Comparison of ENCODE assay signal across 12 cellular contexts in genomic region chr12:53326460-53327185, GRCh38. TPM values are rescaled to one million over a fixed set of nuclear protein-coding genes. Genes with fewer than 3 reads are reported as not detected.
DNase-seq lines count a peak whose midpoint lies in the region; ATAC-seq lines count a peak whose summit lies in the region.
"Had no signal": no experiment of that assay in that cellular context is flagged by ENCODE, and none has a peak within 500 bp of the region (broad histone marks: within the 10 kb centered on the region; RNA-seq: fewer than 3 reads in every experiment).

No MANE protein-coding gene starts in this region.

- peak overlapping the region; percentile 71 for H3K27ac Mint-ChIP-seq in activated CD4-positive, alpha-beta T cell treated with anti-CD3 and anti-CD28 coated beads, Interleukin-2, amount 10 ng/mL, durations not matched to agents 24 days and 14 days
- H3K27ac Mint-ChIP-seq in effector memory CD8-positive, alpha-beta T cell = peak overlapping the region in 1 of 2 donors; percentile 51

- no peaks in the 10 kb centered on the region for H3K9me3 Mint-ChIP-seq in activated CD4-positive, alpha-beta T cell treated with anti-CD3 and anti-CD28 coated beads, Interleukin-2, amount 10 ng/mL, durations not matched to agents 24 days and 14 days
- H3K9me3 Mint-ChIP-seq in effector memory CD8-positive, alpha-beta T cell = no peaks in the 10 kb centered on the region

- no peaks in the 10 kb centered on the region for H3K9me3 ChIP-seq in skeletal muscle satellite cell (replicated peaks; ENCODE audit: low read length)

- no peak overlapping the region for H3K9ac ChIP-seq in skeletal muscle satellite cell (ENCODE audit: low read depth, low read length)

- H3K4me1 Mint-ChIP-seq in activated CD4-positive, alpha-beta T cell treated with anti-CD3 and anti-CD28 coated beads, Interleukin-2, amount 10 ng/mL, durations not matched to agents 24 days and 14 days = peaks cover 21% of the 10 kb centered on the region
- peaks cover 13 to 16% of the 10 kb centered on the region in 2 donors for H3K4me1 Mint-ChIP-seq in effector memory CD8-positive, alpha-beta T cell (ENCODE audit: low read depth in 2 of 2)

- H3K27me3 Mint-ChIP-seq in activated CD4-positive, alpha-beta T cell treated with anti-CD3 and anti-CD28 coated beads, Interleukin-2, amount 10 ng/mL, durations not matched to agents 24 days and 14 days = peaks cover 13% of the 10 kb centered on the region
- H3K27me3 Mint-ChIP-seq in effector memory CD8-positive, alpha-beta T cell = peaks cover 0 to 34% of the 10 kb centered on the region in 2 donors

- no peak overlapping the region for H3K4me3 ChIP-seq in skeletal muscle satellite cell (ENCODE audit: low read length)

- H3K4me2 ChIP-seq in skeletal muscle satellite cell (ENCODE audit: low read length) = peak overlapping the region; percentile 84

- no peak for ATAC-seq in effector memory CD8-positive, alpha-beta T cell (replicated peaks)
- no peak for ATAC-seq in HG03378 (IDR thresholded peaks at IDR 0.05; ENCODE audit: unreplicated experiment)
- ATAC-seq in GM19395 (IDR thresholded peaks at IDR 0.05; ENCODE audit: unreplicated experiment) = no peak

- no peaks in the 10 kb centered on the region for H3K36me3 Mint-ChIP-seq in activated CD4-positive, alpha-beta T cell treated with anti-CD3 and anti-CD28 coated beads, Interleukin-2, amount 10 ng/mL, durations not matched to agents 24 days and 14 days (ENCODE audit: low read depth)
- H3K36me3 Mint-ChIP-seq in effector memory CD8-positive, alpha-beta T cell (ENCODE audit: insufficient read depth) = peaks cover 14% of the 10 kb centered on the region

- no peaks in the 10 kb centered on the region for H3K36me3 ChIP-seq in skeletal muscle satellite cell (ENCODE audit: insufficient read depth, low read length)

- intact Hi-C loops in activated CD4-positive, alpha-beta T cell treated with anti-CD3 and anti-CD28 coated beads, Interleukin-2, amount 10 ng/mL, durations not matched to agents 24 days and 14 days (cut with micrococcal nuclease) = no loop called here

- peaks cover 11% of the 10 kb centered on the region for H3K27me3 ChIP-seq in skeletal muscle satellite cell (ENCODE audit: control insufficient read depth, insufficient read depth, low read length)

- peaks cover 14% of the 10 kb centered on the region for H3K4me1 ChIP-seq in skeletal muscle satellite cell (ENCODE audit: control insufficient read depth, insufficient read depth, low read length)

- peak overlapping the region; percentile 67 for H3K4me3 Mint-ChIP-seq in activated CD4-positive, alpha-beta T cell treated with anti-CD3 and anti-CD28 coated beads, Interleukin-2, amount 10 ng/mL, durations not matched to agents 24 days and 14 days
- peak overlapping the region; percentile 66 to 87 for H3K4me3 Mint-ChIP-seq in effector memory CD8-positive, alpha-beta T cell

- DNase-seq in activated CD4-positive, alpha-beta T cell treated with anti-CD3 and anti-CD28 coated beads, Interleukin-2, amount 10 ng/mL, durations not matched to agents 24 days and 14 days = no peak
- DNase-seq in activated CD4-positive, alpha-beta T cell treated with anti-CD3 and anti-CD28 coated beads, Interleukin-2, amount 50 U/mL, for 1 hour = no peak
- DNase-seq in NCI-H69 (lab: John Stamatoyannopoulos, UW) = peak; percentile 29
- DNase-seq in effector memory CD8-positive, alpha-beta T cell = no peak
- no peak for DNase-seq in SK-N-DZ (ENCODE audit: low spot score)
- DNase-seq: activated CD4-positive, CD25-positive, alpha-beta regulatory T cell; amniotic stem cell had no signal

RNA-seq across cellular contexts. Expression of gene AAAS, which starts 5.2 kb away (rescaled TPM):
- 86.7 and 91.1 TPM in 2 replicates for total RNA-seq in activated CD4-positive, alpha-beta T cell treated with anti-CD3 and anti-CD28 coated beads, Interleukin-2, amount 10 ng/mL, durations not matched to agents 24 days and 14 days
- 43.6 and 44.8 TPM in 2 replicates for total RNA-seq in skeletal muscle satellite cell (2012; rRNA removed)
- polyA plus RNA-seq in SK-N-DZ (2014; cell fraction: cytosol; rRNA removed) = 147 and 171 TPM in 2 replicates
- 254 and 291 TPM in 2 replicates for polyA plus RNA-seq in SK-N-DZ (2014; cell fraction: nucleus; rRNA removed)

RNA-seq across cellular contexts. Expression of gene SP7, which starts 9.5 kb away (rescaled TPM):
- not detected in 2 replicates for total RNA-seq in activated CD4-positive, alpha-beta T cell treated with anti-CD3 and anti-CD28 coated beads, Interleukin-2, amount 10 ng/mL, durations not matched to agents 24 days and 14 days
- not detected in 2 replicates for total RNA-seq in skeletal muscle satellite cell (2012; rRNA removed)
- 0.35 and 1.1 TPM in 2 replicates for polyA plus RNA-seq in SK-N-DZ (2014; cell fraction: cytosol; rRNA removed)
- polyA plus RNA-seq in SK-N-DZ (2014; cell fraction: nucleus; rRNA removed) = 0.11 and 0.94 TPM in 2 replicates
- total RNA-seq: LHCN-M2, myocyte had no signal

RNA-seq across cellular contexts. Expression of gene MYG1, which starts 27.1 kb away (rescaled TPM):
- 104 and 108 TPM in 2 replicates for total RNA-seq in activated CD4-positive, alpha-beta T cell treated with anti-CD3 and anti-CD28 coated beads, Interleukin-2, amount 10 ng/mL, durations not matched to agents 24 days and 14 days
- total RNA-seq in skeletal muscle satellite cell (2012; rRNA removed) = 47.4 and 51.2 TPM in 2 replicates
- 99.9 and 106 TPM in 2 replicates for polyA plus RNA-seq in SK-N-DZ (2014; cell fraction: cytosol; rRNA removed)
- polyA plus RNA-seq in SK-N-DZ (2014; cell fraction: nucleus; rRNA removed) = 62.8 and 70.8 TPM in 2 replicates

RNA-seq across cellular contexts. Expression of gene PFDN5, which starts 31.3 kb away (rescaled TPM):
- total RNA-seq in activated CD4-positive, alpha-beta T cell treated with anti-CD3 and anti-CD28 coated beads, Interleukin-2, amount 10 ng/mL, durations not matched to agents 24 days and 14 days = 319 and 342 TPM in 2 replicates
- 286 and 341 TPM in 2 replicates for total RNA-seq in skeletal muscle satellite cell (2012; rRNA removed)
- 675 and 816 TPM in 2 replicates for polyA plus RNA-seq in SK-N-DZ (2014; cell fraction: cytosol; rRNA removed)
- polyA plus RNA-seq in SK-N-DZ (2014; cell fraction: nucleus; rRNA removed) = 822 and 978 TPM in 2 replicates

RNA-seq across cellular contexts. Expression of gene SP1, which starts 53.4 kb away (rescaled TPM):
- total RNA-seq in activated CD4-positive, alpha-beta T cell treated with anti-CD3 and anti-CD28 coated beads, Interleukin-2, amount 10 ng/mL, durations not matched to agents 24 days and 14 days = 67.7 and 69.2 TPM in 2 replicates
- 23.8 and 27.5 TPM in 2 replicates for total RNA-seq in skeletal muscle satellite cell (2012; rRNA removed)
- 28.3 and 37.7 TPM in 2 replicates for polyA plus RNA-seq in SK-N-DZ (2014; cell fraction: cytosol; rRNA removed)
- 20.2 and 29.3 TPM in 2 replicates for polyA plus RNA-seq in SK-N-DZ (2014; cell fraction: nucleus; rRNA removed)
